ENCODE assay signal across 1 cellular context in the genomic region with DNA sequence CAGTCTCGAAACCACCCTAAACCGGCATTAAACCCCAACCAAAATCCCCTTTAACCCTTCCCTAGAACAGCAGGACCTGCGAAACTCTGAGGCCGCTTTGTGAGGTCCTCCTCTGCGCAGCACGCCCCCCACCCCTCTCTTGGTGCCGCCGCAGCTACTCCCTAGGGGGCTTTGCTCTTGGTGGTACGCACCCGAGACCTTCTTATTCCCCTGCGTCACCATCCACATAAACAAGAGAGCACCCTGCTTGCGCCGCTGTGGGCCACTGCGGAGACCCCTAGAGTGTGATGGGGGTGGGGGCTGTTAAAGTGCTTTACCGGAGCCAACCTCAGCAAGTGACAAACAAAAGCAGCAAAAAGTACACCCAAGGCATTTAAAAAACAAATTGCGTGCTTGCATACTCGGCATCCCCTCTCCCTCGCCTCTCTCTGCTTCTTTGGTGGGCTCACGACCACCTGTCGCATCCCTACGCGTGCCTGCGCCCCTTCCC.
TF ChIP-seq lines count a peak whose summit lies in the region.

No MANE protein-coding gene starts in this region.

TF ChIP-seq in K562, 482 proteins besides CTCF, POLR2A, EP300 and RAD21:
- TF ChIP-seq, protein P1, sequence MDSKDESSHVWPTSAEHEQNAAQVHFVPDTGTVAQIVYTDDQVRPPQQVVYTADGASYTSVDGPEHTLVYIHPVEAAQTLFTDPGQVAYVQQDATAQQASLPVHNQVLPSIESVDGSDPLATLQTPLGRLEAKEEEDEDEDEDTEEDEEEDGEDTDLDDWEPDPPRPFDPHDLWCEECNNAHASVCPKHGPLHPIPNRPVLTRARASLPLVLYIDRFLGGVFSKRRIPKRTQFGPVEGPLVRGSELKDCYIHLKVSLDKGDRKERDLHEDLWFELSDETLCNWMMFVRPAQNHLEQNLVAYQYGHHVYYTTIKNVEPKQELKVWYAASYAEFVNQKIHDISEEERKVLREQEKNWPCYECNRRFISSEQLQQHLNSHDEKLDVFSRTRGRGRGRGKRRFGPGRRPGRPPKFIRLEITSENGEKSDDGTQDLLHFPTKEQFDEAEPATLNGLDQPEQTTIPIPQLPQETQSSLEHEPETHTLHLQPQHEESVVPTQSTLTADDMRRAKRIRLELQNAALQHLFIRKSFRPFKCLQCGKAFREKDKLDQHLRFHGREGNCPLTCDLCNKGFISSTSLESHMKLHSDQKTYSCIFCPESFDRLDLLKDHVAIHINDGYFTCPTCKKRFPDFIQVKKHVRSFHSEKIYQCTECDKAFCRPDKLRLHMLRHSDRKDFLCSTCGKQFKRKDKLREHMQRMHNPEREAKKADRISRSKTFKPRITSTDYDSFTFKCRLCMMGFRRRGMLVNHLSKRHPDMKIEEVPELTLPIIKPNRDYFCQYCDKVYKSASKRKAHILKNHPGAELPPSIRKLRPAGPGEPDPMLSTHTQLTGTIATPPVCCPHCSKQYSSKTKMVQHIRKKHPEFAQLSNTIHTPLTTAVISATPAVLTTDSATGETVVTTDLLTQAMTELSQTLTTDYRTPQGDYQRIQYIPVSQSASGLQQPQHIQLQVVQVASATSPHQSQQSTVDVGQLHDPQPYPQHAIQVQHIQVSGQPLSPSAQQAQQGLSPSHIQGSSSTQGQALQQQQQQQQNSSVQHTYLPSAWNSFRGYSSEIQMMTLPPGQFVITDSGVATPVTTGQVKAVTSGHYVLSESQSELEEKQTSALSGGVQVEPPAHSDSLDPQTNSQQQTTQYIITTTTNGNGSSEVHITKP (IDR thresholded peaks at IDR 0.05; ENCODE audit: partially characterized antibody): no peak
- TF ChIP-seq, protein P2, sequence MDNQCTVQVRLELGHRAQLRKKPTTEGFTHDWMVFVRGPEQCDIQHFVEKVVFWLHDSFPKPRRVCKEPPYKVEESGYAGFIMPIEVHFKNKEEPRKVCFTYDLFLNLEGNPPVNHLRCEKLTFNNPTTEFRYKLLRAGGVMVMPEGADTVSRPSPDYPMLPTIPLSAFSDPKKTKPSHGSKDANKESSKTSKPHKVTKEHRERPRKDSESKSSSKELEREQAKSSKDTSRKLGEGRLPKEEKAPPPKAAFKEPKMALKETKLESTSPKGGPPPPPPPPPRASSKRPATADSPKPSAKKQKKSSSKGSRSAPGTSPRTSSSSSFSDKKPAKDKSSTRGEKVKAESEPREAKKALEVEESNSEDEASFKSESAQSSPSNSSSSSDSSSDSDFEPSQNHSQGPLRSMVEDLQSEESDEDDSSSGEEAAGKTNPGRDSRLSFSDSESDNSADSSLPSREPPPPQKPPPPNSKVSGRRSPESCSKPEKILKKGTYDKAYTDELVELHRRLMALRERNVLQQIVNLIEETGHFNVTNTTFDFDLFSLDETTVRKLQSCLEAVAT (IDR thresholded peaks at IDR 0.05): no peak
- TF ChIP-seq PHTF2 (CRISPR knock-in tag; IDR thresholded peaks at IDR 0.05): no peak
- TF ChIP-seq, protein P3, sequence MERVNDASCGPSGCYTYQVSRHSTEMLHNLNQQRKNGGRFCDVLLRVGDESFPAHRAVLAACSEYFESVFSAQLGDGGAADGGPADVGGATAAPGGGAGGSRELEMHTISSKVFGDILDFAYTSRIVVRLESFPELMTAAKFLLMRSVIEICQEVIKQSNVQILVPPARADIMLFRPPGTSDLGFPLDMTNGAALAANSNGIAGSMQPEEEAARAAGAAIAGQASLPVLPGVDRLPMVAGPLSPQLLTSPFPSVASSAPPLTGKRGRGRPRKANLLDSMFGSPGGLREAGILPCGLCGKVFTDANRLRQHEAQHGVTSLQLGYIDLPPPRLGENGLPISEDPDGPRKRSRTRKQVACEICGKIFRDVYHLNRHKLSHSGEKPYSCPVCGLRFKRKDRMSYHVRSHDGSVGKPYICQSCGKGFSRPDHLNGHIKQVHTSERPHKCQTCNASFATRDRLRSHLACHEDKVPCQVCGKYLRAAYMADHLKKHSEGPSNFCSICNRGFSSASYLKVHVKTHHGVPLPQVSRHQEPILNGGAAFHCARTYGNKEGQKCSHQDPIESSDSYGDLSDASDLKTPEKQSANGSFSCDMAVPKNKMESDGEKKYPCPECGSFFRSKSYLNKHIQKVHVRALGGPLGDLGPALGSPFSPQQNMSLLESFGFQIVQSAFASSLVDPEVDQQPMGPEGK (CRISPR knock-in tag; IDR thresholded peaks at IDR 0.05; ENCODE audit: borderline replicate concordance): no peak
- TF ChIP-seq TEAD4 (IDR thresholded peaks at IDR 0.05; ENCODE audit: low read length): no peak
- TF ChIP-seq TEAD4 (CRISPR knock-in tag; IDR thresholded peaks at IDR 0.05; ENCODE audit: borderline replicate concordance): no peak
- TF ChIP-seq OTX1 (CRISPR knock-in tag; IDR thresholded peaks at IDR 0.05): no peak
- TF ChIP-seq ZFP36 (IDR thresholded peaks at IDR 0.05; ENCODE audit: low read depth, low read length, partially characterized antibody): no peak
- no peak for TF ChIP-seq KAT2B (IDR thresholded peaks at IDR 0.05; ENCODE audit: low read depth, low read length)
- no peak for TF ChIP-seq ZFPM2 (CRISPR knock-in tag; IDR thresholded peaks at IDR 0.05)
- no peak for TF ChIP-seq ZNF778 (CRISPR knock-in tag; IDR thresholded peaks at IDR 0.05)
- no peak for TF ChIP-seq ZKSCAN3 (CRISPR knock-in tag; IDR thresholded peaks at IDR 0.05)
- no peak for TF ChIP-seq HDAC1 (IDR thresholded peaks at IDR 0.05)
- TF ChIP-seq ZBTB17 (CRISPR knock-in tag; IDR thresholded peaks at IDR 0.05): no peak
- no peak for TF ChIP-seq MCM3 (IDR thresholded peaks at IDR 0.05)
- TF ChIP-seq, protein P4, sequence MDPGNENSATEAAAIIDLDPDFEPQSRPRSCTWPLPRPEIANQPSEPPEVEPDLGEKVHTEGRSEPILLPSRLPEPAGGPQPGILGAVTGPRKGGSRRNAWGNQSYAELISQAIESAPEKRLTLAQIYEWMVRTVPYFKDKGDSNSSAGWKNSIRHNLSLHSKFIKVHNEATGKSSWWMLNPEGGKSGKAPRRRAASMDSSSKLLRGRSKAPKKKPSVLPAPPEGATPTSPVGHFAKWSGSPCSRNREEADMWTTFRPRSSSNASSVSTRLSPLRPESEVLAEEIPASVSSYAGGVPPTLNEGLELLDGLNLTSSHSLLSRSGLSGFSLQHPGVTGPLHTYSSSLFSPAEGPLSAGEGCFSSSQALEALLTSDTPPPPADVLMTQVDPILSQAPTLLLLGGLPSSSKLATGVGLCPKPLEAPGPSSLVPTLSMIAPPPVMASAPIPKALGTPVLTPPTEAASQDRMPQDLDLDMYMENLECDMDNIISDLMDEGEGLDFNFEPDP (CRISPR knock-in tag; IDR thresholded peaks at IDR 0.05): no peak
- TF ChIP-seq, protein P5, sequence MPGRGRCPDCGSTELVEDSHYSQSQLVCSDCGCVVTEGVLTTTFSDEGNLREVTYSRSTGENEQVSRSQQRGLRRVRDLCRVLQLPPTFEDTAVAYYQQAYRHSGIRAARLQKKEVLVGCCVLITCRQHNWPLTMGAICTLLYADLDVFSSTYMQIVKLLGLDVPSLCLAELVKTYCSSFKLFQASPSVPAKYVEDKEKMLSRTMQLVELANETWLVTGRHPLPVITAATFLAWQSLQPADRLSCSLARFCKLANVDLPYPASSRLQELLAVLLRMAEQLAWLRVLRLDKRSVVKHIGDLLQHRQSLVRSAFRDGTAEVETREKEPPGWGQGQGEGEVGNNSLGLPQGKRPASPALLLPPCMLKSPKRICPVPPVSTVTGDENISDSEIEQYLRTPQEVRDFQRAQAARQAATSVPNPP (IDR thresholded peaks at IDR 0.05; ENCODE audit: borderline replicate concordance, insufficient read depth, insufficient read length): no peak
